ENCODE assay signal across 12 cellular contexts in the genomic region with DNA sequence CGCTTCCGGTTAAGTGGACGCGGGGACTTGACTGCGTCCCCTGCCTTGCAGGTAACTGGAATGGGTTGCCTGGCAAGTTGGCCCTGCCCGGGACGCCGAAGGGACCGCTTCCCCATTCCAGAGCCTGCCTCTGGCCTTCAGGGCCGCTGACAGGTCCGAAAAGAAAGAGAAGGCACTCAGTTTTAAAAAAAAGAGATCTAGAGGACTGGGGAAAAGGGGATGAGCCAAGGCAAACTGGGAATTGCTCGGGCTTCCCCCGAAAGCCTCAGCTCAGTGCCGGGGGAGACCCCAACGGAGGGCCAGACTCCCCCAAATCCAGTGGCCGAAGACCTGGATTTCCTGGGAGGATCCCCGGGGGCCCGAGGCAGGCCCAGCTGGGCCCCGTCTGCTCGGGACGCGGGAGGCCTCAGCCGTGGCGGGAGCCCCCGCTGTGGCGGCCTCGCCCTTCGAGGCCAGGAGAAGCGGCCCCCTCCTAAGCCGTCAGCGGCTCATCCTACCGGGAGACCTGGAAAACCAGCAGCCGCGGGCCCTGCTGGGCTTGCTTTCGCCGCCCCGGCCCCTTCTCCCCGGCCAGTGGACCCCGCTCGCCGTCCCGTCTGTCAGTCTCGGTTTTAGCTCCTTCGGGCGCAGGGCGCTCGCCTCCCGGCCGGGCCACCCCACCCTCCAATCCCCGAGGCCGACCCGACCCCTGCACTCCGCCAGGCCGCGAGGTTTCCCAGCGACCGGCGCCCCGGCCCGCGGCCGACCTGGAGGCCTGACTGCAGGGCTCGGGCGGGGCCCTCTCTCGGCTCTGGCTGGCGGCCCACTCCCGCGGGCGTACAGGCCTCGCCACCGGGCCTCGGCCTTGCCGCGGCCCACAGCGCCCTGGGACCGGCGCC. TPM values are rescaled to one million over a fixed set of nuclear protein-coding genes. Genes with fewer than 3 reads are reported as not detected.
DNase-seq lines count a peak whose midpoint lies in the region; ATAC-seq, FAIRE-seq and TF ChIP-seq lines count a peak whose summit lies in the region.
"Had no signal": no experiment of that assay in that cellular context is flagged by ENCODE, and none has a peak within 500 bp of the region (broad histone marks: within the 10 kb centered on the region; RNA-seq: fewer than 3 reads in every experiment).

No MANE protein-coding gene starts in this region.

- peak overlapping the region; percentile 4; the same call in 1 of the 2 replicates for H2BK20ac ChIP-seq in H1 (ENCODE audit: low read length)

- no peak overlapping the region for H3K27ac ChIP-seq in H1 (ENCODE audit: low read depth, low read length)
- no peak overlapping the region for H3K27ac ChIP-seq in muscle layer of colon (ENCODE audit: low read depth, low read length)
- no peak overlapping the region for H3K27ac ChIP-seq in thoracic aorta

- no peak for TF ChIP-seq RAD21 in H1 (IDR thresholded peaks at IDR 0.05 in 1 of 2, conservative IDR thresholded peaks at IDR 0.05 in 1 of 2; ENCODE audit: low read depth in 2 of 2, low read length in 2 of 2)

- no peak for FAIRE-seq in H1 (lab: Jason Lieb, UNC)
- FAIRE-seq: A204.1 had no signal

- H3K4me1 ChIP-seq in H1 (replicated peaks in 1 of 4; ENCODE audit: control insufficient read depth in 3 of 4, insufficient read depth in 4 of 4, low read length in 3 of 4) (peaks cover 18 to 31% (median 26%) of the 10 kb centered on the region in 4 experiments; a peak in 6 of 7 replicates), muscle layer of colon (ENCODE audit: insufficient read depth, low read length) (peaks cover 5% of the 10 kb centered on the region), thoracic aorta (ENCODE audit: control insufficient read depth in 1 of 2, low read depth in 2 of 2) (peaks cover 0 to 27% of the 10 kb centered on the region in 2 donors)

- peak overlapping the region; percentile 78; the same call in 1 of the 2 replicates for H2BK12ac ChIP-seq in H1 (ENCODE audit: low read depth, low read length)

- peak overlapping the region; percentile 87 to 92 for H3K4me2 ChIP-seq in H1 (ENCODE audit: insufficient read depth in 1 of 2, low read depth in 2 of 2, low read length in 2 of 2)

- 0 out of 2 replicates have a peak, but pooled peaks cover 4% of the 10 kb centered on the region for H3K79me1 ChIP-seq in H1 (ENCODE audit: low read depth, low read length)

- H3K9me3 ChIP-seq in H1 (ENCODE audit: insufficient read depth in 2 of 2, low read depth in 1 of 2, low read length in 1 of 2) (no peaks in the 10 kb centered on the region), muscle layer of colon (ENCODE audit: low read length) (no peaks in the 10 kb centered on the region), thoracic aorta (no peaks in the 10 kb centered on the region)

- no peaks in the 10 kb centered on the region for H3K9me3 Mint-ChIP-seq in activated T-cell treated with anti-CD3 and anti-CD28 coated beads, Interleukin-2, amount 50 U/mL, for 24 hours

- TF ChIP-seq CTCF in H1 (IDR thresholded peaks at IDR 0.05; ENCODE audit: control extremely low read depth in 1 of 3, insufficient read depth in 1 of 3, low read depth in 1 of 3, low read length in 3 of 3) = no peak
- no peak for TF ChIP-seq CTCF in thoracic aorta (IDR thresholded peaks at IDR 0.05)

- H2BK15ac ChIP-seq in H1 (ENCODE audit: low read length) = no peak overlapping the region

- H4K5ac ChIP-seq in H1 (ENCODE audit: insufficient read length, low read depth, low read length) = no peak overlapping the region

- peaks cover 86% of the 10 kb centered on the region for H3K27me3 Mint-ChIP-seq in activated T-cell treated with anti-CD3 and anti-CD28 coated beads, Interleukin-2, amount 50 U/mL, for 24 hours

- H3K4me3 ChIP-seq in H1 (ENCODE audit: extremely low read depth in 1 of 4, insufficient read depth in 2 of 4, low read depth in 3 of 4, low read length in 4 of 4) (peak overlapping the region; percentile 27 to 83 (median 49)), muscle layer of colon (ENCODE audit: low read depth in 1 of 2, low read length in 2 of 2) (peak overlapping the region; percentile 33 to 35), thoracic aorta (peak overlapping the region; percentile 59)

- H4K91ac ChIP-seq in H1 (replicated peaks; ENCODE audit: insufficient read length, low read length) = peak overlapping the region; percentile 7

- H3K56ac ChIP-seq in H1 (replicated peaks; ENCODE audit: insufficient read length, low read depth, low read length) = no peak overlapping the region

- no peaks in the 10 kb centered on the region for H3K36me3 Mint-ChIP-seq in activated T-cell treated with anti-CD3 and anti-CD28 coated beads, Interleukin-2, amount 50 U/mL, for 24 hours (ENCODE audit: low read depth)

- H3K18ac ChIP-seq in H1 (ENCODE audit: extremely low read depth, low read length) = peak overlapping the region; percentile 78

- H3K4me3 Mint-ChIP-seq in activated T-cell treated with anti-CD3 and anti-CD28 coated beads, Interleukin-2, amount 50 U/mL, for 24 hours = peak overlapping the region; percentile 31

- TF ChIP-seq EP300 in H1 (IDR thresholded peaks at IDR 0.05; ENCODE audit: borderline replicate concordance in 1 of 2, low read depth in 2 of 2, low read length in 2 of 2) = no peak

- peaks cover 12% of the 10 kb centered on the region for H3K4me1 Mint-ChIP-seq in activated T-cell treated with anti-CD3 and anti-CD28 coated beads, Interleukin-2, amount 50 U/mL, for 24 hours (ENCODE audit: low read depth)

- no peak overlapping the region for H3K27ac Mint-ChIP-seq in activated T-cell treated with anti-CD3 and anti-CD28 coated beads, Interleukin-2, amount 50 U/mL, for 24 hours

- peak overlapping the region; percentile 53 for H4K8ac ChIP-seq in H1 (ENCODE audit: extremely low read depth, insufficient read depth, low read length)

- peaks cover 30% of the 10 kb centered on the region for H3K23me2 ChIP-seq in H1 (ENCODE audit: low read depth, low read length)

- H3K27me3 ChIP-seq in H1 (replicated peaks in 1 of 4; ENCODE audit: control insufficient read depth in 3 of 4, extremely low read depth in 1 of 4, insufficient read depth in 3 of 4, low read length in 3 of 4) (peaks cover 2 to 52% (median 43%) of the 10 kb centered on the region in 4 experiments), muscle layer of colon (ENCODE audit: control insufficient read depth in 1 of 2, insufficient read depth in 2 of 2, low read length in 2 of 2) (peaks cover 81 to 82% of the 10 kb centered on the region in 2 donors), thoracic aorta (replicated peaks; ENCODE audit: insufficient read depth) (peaks cover 29% of the 10 kb centered on the region)

- H3K79me2 ChIP-seq in H1 (ENCODE audit: control insufficient read depth in 1 of 2, insufficient read depth in 2 of 2, low read length in 2 of 2) = peaks cover 5 to 25% of the 10 kb centered on the region in 2 experiments

- H2AK5ac ChIP-seq in H1 (ENCODE audit: low read depth, low read length) = no peak overlapping the region

- H2AFZ ChIP-seq in H1 (ENCODE audit: low read length) = no peak overlapping the region

- no peak overlapping the region for H3K23ac ChIP-seq in H1 (ENCODE audit: insufficient read length)

- TF ChIP-seq POLR2A in H1 (IDR thresholded peaks at IDR 0.05; ENCODE audit: control extremely low read depth in 1 of 2, low read depth in 2 of 2, low read length in 2 of 2) = peak in 1 of 2 experiments; percentile 64; a peak in 1 of 3 replicates

- H3K14ac ChIP-seq in H1 (ENCODE audit: insufficient read length) = no peak overlapping the region

- H2BK5ac ChIP-seq in H1 (ENCODE audit: low read depth, low read length) = peak overlapping the region; percentile 13; the same call in 1 of the 2 replicates

- CTCF ChIA-PET in H1 (lab: Charles Lee; ENCODE audit: partially characterized antibody) = no interaction called here

- H3K9ac ChIP-seq in H1 (replicated peaks in 1 of 4; ENCODE audit: extremely low read depth in 1 of 4, low read depth in 3 of 4, low read length in 3 of 4) (peak overlapping the region in 3 of 4 experiments; percentile 9 to 60 (median 17); a peak in 3 of 7 replicates), muscle layer of colon (ENCODE audit: low read length) (no peak overlapping the region)

- no peak overlapping the region for H2BK120ac ChIP-seq in H1 (replicated peaks; ENCODE audit: low read depth, low read length)

- H3K36me3 ChIP-seq in H1 (ENCODE audit: control insufficient read depth in 2 of 4, insufficient read depth in 4 of 4, low read length in 3 of 4) (peaks cover 17 to 30% (median 22%) of the 10 kb centered on the region in 4 experiments), muscle layer of colon (ENCODE audit: insufficient read depth, low read length) (no peaks in the 10 kb centered on the region), thoracic aorta (no peaks in the 10 kb centered on the region)

- POLR2A ChIA-PET in H1 (lab: Charles Lee; ENCODE audit: partially characterized antibody) = interaction anchor here (0.6 to 2.8 kb wide), 9 partner anchors 10 to 131 kb away, joined by 3 to 29 read pairs (median 4); no protein-coding TSS in a partner anchor

- no peak for DNase-seq in activated T-cell treated with anti-CD3 and anti-CD28 coated beads, Interleukin-2, amount 50 U/mL, for 24 hours
- DNase-seq in activated T-cell treated with anti-CD3 and anti-CD28 coated beads for 4 hours (no peak), H1 (ENCODE audit: low read depth in 1 of 2, low spot score in 2 of 2) (peak in 1 of 2 experiments; percentile 79), thoracic aorta (ENCODE audit: low spot score) (no peak), NCI-H526 treated with DMSO at 0.1 percent for 48 hours (lab: John Stamatoyannopoulos, UW) (no peak)
- DNase-seq: cerebellar nuclear complex, NCI-H510A had no signal

- ATAC-seq in thoracic aorta (ENCODE audit: insufficient number of reproducible peaks, low FRiP score, low read depth) = no peak
- no peak for ATAC-seq in HG02571 (IDR thresholded peaks at IDR 0.05; ENCODE audit: unreplicated experiment)
- ATAC-seq in HG03280 (IDR thresholded peaks at IDR 0.05; ENCODE audit: unreplicated experiment) = no peak

- 1% methylated on average over 48 of the region's 77 CpGs; no CpG with 5 or more reads in 1 of the 2 experiments for WGBS in H1 (ENCODE audit: extremely low coverage in 1 of 2, insufficient coverage in 1 of 2, insufficient read length in 1 of 2, insufficient replicate concordance in 2 of 2, low coverage in 1 of 2, low lambda C conversion rate in 2 of 2, missing lambda C conversion rate in 1 of 2), 2 experiments

- H4K20me1 ChIP-seq in H1 (replicated peaks in 1 of 2; ENCODE audit: control insufficient read depth in 1 of 2, insufficient read depth in 2 of 2, low read length in 2 of 2) = peaks cover 12 to 13% of the 10 kb centered on the region in 2 experiments

- no peak overlapping the region for H3K4ac ChIP-seq in H1 (replicated peaks; ENCODE audit: insufficient read length, low read depth, low read length)

RNA-seq across cellular contexts. Expression of gene OTX2, which starts 12.5 kb away (rescaled TPM):
- total RNA-seq in H1 (2021; fragmentation: NEBNext Ultra II Directional; extraction: Animal tissue kit (Norgen Biotek cat#: 25700)) = 33.9 and 37.6 TPM in 2 replicates
- polyA plus RNA-seq in H1 (2011; rRNA removed) = 145 and 155 TPM in 2 replicates
- polyA plus RNA-seq in H1 (2011; cell fraction: cytosol; rRNA removed) = 128 TPM
- 155 TPM for polyA plus RNA-seq in H1 (2011; cell fraction: nucleus; rRNA removed)
- polyA plus RNA-seq in H1 (2012, experiment 1 of 2) = 87.4 to 98.7 TPM (median 90.9 TPM) in 4 replicates
- 20.6 TPM for polyA plus RNA-seq in H1 (2012, experiment 2 of 2)
- polyA plus RNA-seq in H1 (2013, experiment 1 of 2) = 14.9 TPM
- 12.8 TPM for polyA plus RNA-seq in H1 (2013, experiment 2 of 2)
- polyA minus RNA-seq in H1 (2011; rRNA and poly(A)+ RNA removed) = 345 and 397 TPM in 2 replicates
- polyA minus RNA-seq in H1 (2011; cell fraction: cytosol; rRNA and poly(A)+ RNA removed) = 105 TPM
- polyA minus RNA-seq in H1 (2011; cell fraction: nucleus; rRNA and poly(A)+ RNA removed) = 216 TPM
- total RNA-seq in thoracic aorta = not detected
- total RNA-seq: mononuclear cell had no signal

Comparison
In these comparisons a context has a peak if more than half of its experiments do, and no peak if none do; other contexts are left out.
1. RNA of gene OTX2, which starts 12.5 kb away (total RNA-seq): 33.9 to 37.6 TPM in H1; not detected in thoracic aorta; every median in the first group is over 10 times any median in the second.
2. Peak in every context shown above with its lines, with median percentiles within 50 percentile points of each other: H3K4me3 ChIP-seq.